ENCODE assay signal across 9 cellular contexts in genomic region chr12:20492251-20492728, GRCh38.
A peak's percentile ranks its signal among the peaks of the same experiment; 100 is the strongest.
DNase-seq lines count a peak whose midpoint lies in the region; ATAC-seq, FAIRE-seq and TF ChIP-seq lines count a peak whose summit lies in the region.
"Had no signal": no experiment of that assay in that cellular context is flagged by ENCODE, and none has a peak within 500 bp of the region (broad histone marks: within the 10 kb centered on the region; RNA-seq: fewer than 3 reads in every experiment).

No MANE protein-coding gene starts in this region.

- 77 to 81% methylated on average over 4 of the region's 4 CpGs for WGBS in sigmoid colon, 2 donors

- TF ChIP-seq POLR2A in H54 (IDR thresholded peaks at IDR 0.05; ENCODE audit: low read depth, low read length) (no peak), sigmoid colon (IDR thresholded peaks at IDR 0.05) (no peak)

- H3K4me3 ChIP-seq in fibroblast of the aortic adventitia (ENCODE audit: low read depth, low read length) (no peak overlapping the region), SJCRH30 (no peak overlapping the region), sigmoid colon (no peak overlapping the region)

- TF ChIP-seq EP300 in sigmoid colon (IDR thresholded peaks at IDR 0.05), result no peak

- POLR2A ChIA-PET in RWPE1 (lab: Yijun Ruan, JAX; ENCODE audit: low non-redundant PET), result no interaction called here

- intact Hi-C loops in sigmoid colon (cut with DNase I), result no loop called here

- FAIRE-seq in H54 (lab: Jason Lieb, UNC), result peak; percentile 75

- H3K27ac ChIP-seq in RWPE1, result no peak overlapping the region
- H3K27ac ChIP-seq in SJCRH30, result no peak overlapping the region
- H3K27ac ChIP-seq in sigmoid colon, result no peak overlapping the region

- no peak for TF ChIP-seq CTCF in RWPE1 (conservative IDR thresholded peaks at IDR 0.05; ENCODE audit: low read depth)
- TF ChIP-seq CTCF in fibroblast of the aortic adventitia (IDR thresholded peaks at IDR 0.05; ENCODE audit: insufficient read depth, low read length), result no peak
- TF ChIP-seq CTCF in sigmoid colon (IDR thresholded peaks at IDR 0.05), result no peak

- CTCF ChIA-PET in RWPE1 (lab: Yijun Ruan, JAX), result no interaction called here

- H3K27me3 ChIP-seq in SJCRH30 (no peaks in the 10 kb centered on the region), sigmoid colon (no peaks in the 10 kb centered on the region)

- H3K36me3 ChIP-seq in SJCRH30, result no peaks in the 10 kb centered on the region
- H3K36me3 ChIP-seq in sigmoid colon, result no peaks in the 10 kb centered on the region

- H3K4me1 ChIP-seq in SJCRH30, result no peaks in the 10 kb centered on the region
- peaks cover 0 to 49% (median 23%) of the 10 kb centered on the region in 4 donors for H3K4me1 ChIP-seq in sigmoid colon

- H3K9me3 ChIP-seq in SJCRH30 (replicated peaks) (no peaks in the 10 kb centered on the region), sigmoid colon (no peaks in the 10 kb centered on the region)

- peak; percentile 12 for DNase-seq in AG20443 (ENCODE audit: low spot score)
- DNase-seq in H54 (ENCODE audit: insufficient read length, low spot score), result peak; percentile 25
- DNase-seq in RWPE1 (ENCODE audit: low spot score), result peak; percentile 0
- DNase-seq in fibroblast of the aortic adventitia (ENCODE audit: low read depth), result peak; percentile 43
- no peak for DNase-seq in stimulated activated naive CD4-positive, alpha-beta T cell treated with Interleukin-2 at 50 U/mL for 16 hours (lab: John Stamatoyannopoulos, UW)
- DNase-seq in SJCRH30, result no peak
- no peak for DNase-seq in sigmoid colon

- no peak for ATAC-seq in GM19035 (IDR thresholded peaks at IDR 0.05; ENCODE audit: unreplicated experiment)
- ATAC-seq: T-cell had no signal

Comparison
In these comparisons a context has a peak if more than half of its experiments do, and no peak if none do; other contexts are left out.
1. DNase-seq: peak in AG20443 (single experiment), H54 (single experiment), RWPE1 (single experiment) and fibroblast of the aortic adventitia (single experiment); none in stimulated activated naive CD4-positive, alpha-beta T cell treated with Interleukin-2 at 50 U/mL for 16 hours (single experiment), SJCRH30 (0 of 2) and sigmoid colon (single experiment).